Comparison of ENCODE assay signal across 27 cellular contexts in genomic region chr10:13862541-13863233, GRCh38.
A peak's percentile ranks its signal among the peaks of the same experiment; 100 is the strongest.
DNase-seq lines count a peak whose midpoint lies in the region; ATAC-seq and TF ChIP-seq lines count a peak whose summit lies in the region.
"Had no signal": no experiment of that assay in that cellular context is flagged by ENCODE, and none has a peak within 500 bp of the region (broad histone marks: within the 10 kb centered on the region; RNA-seq: fewer than 3 reads in every experiment).

No MANE protein-coding gene starts in this region.

- DNase-seq in Right ventricle myocardium superior, result no peak
- DNase-seq in right atrium auricular region (ENCODE audit: low spot score), result no peak
- DNase-seq in endothelial cell (ENCODE audit: low spot score), result no peak
- DNase-seq in naive thymus-derived CD4-positive, alpha-beta T cell, result peak in 6 of 9 donors; percentile 42 to 69 (median 58)
- no peak for DNase-seq in NCI-H1930 (lab: John Stamatoyannopoulos, UW)
- no peak for DNase-seq in NCI-H2196 (lab: John Stamatoyannopoulos, UW; ENCODE audit: unreplicated experiment)
- no peak for DNase-seq in stimulated activated naive CD8-positive, alpha-beta T cell treated with anti-CD3 and anti-CD28 coated beads, Interleukin-15, amount 100 ng/mL, for 72 hours
- DNase-seq: activated CD4-positive, alpha-beta T cell treated with anti-CD3 and anti-CD28 coated beads, Interleukin-2, amount 50 U/mL, for 1 hour; activated CD8-positive, alpha-beta memory T cell treated with anti-CD3 and anti-CD28 coated beads, Interleukin-2, amount 50 U/mL, for 4 hours; DMS 273 treated with DMSO at 0.1 percent for 48 hours; Kasumi-1; kidney glomerular epithelial cell; mesendoderm; NCI-H1092 treated with DMSO at 0.1 percent for 48 hours; SIG-M5; stimulated activated CD4-positive, alpha-beta T cell treated with anti-CD3 and anti-CD28 coated beads, Interleukin-4, amount 100 ng/mL, for 1 hour; stimulated activated naive CD8-positive, alpha-beta T cell treated with anti-CD3 and anti-CD28 coated beads, Interleukin-15, Interleukin-2, amounts not matched to agents 100 U/mL and 50 U/mL, for 24 hours had no signal

- no peaks in the 10 kb centered on the region for H3K9me3 ChIP-seq in right atrium auricular region
- no peaks in the 10 kb centered on the region for H3K9me3 ChIP-seq in naive thymus-derived CD4-positive, alpha-beta T cell (ENCODE audit: control insufficient read depth in 2 of 3, low read length in 3 of 3)
- H3K9me3 ChIP-seq: A549, gastroesophageal sphincter, prostate gland had no signal

- no peaks in the 10 kb centered on the region for H3K36me3 Mint-ChIP-seq in endothelial cell (ENCODE audit: low read depth, unreplicated experiment)
- no peaks in the 10 kb centered on the region for H3K36me3 Mint-ChIP-seq in naive thymus-derived CD4-positive, alpha-beta T cell

- intact Hi-C loops in Right ventricle myocardium superior (cut with DNase I), result no loop called here
- intact Hi-C loops in naive thymus-derived CD4-positive, alpha-beta T cell (cut with micrococcal nuclease), result loop anchor here in 1 of 2 donors (2.0 to 10.0 kb wide), 2 partner anchors 76 to 142 kb away; no protein-coding TSS in a partner anchor

- no peak overlapping the region for H3K4me3 ChIP-seq in right atrium auricular region
- no peak overlapping the region for H3K4me3 ChIP-seq in naive thymus-derived CD4-positive, alpha-beta T cell (ENCODE audit: low read length)
- H3K4me3 ChIP-seq: A549, cardiac muscle cell, gastroesophageal sphincter, prostate gland, smooth muscle cell had no signal

- H3K27me3 ChIP-seq in right atrium auricular region, result no peaks in the 10 kb centered on the region
- H3K27me3 ChIP-seq in naive thymus-derived CD4-positive, alpha-beta T cell (ENCODE audit: control insufficient read depth in 2 of 2, insufficient read depth in 2 of 2, low read length in 2 of 2), result no peaks in the 10 kb centered on the region
- H3K27me3 ChIP-seq: cardiac muscle cell, gastroesophageal sphincter had no signal

- POLR2A ChIA-PET in naive thymus-derived CD4-positive, alpha-beta T cell (lab: Charles Lee), result interaction anchor here (1.1 kb wide), 1 partner anchor 10 kb away, joined by 5 read pairs; no protein-coding TSS in a partner anchor

- peaks cover 0 to 32% of the 10 kb centered on the region in 2 donors for H3K4me1 ChIP-seq in right atrium auricular region
- peaks cover 0 to 23% of the 10 kb centered on the region in 2 donors for H3K4me1 ChIP-seq in naive thymus-derived CD4-positive, alpha-beta T cell (ENCODE audit: control insufficient read depth in 2 of 2, insufficient read depth in 2 of 2, low read length in 2 of 2)
- H3K4me1 ChIP-seq: prostate gland had no signal

- H3K27me3 Mint-ChIP-seq in endothelial cell (ENCODE audit: unreplicated experiment), result no peaks in the 10 kb centered on the region
- H3K27me3 Mint-ChIP-seq in naive thymus-derived CD4-positive, alpha-beta T cell, result peaks cover 0 to 5% (median 0%) of the 10 kb centered on the region in 5 donors
- no peaks in the 10 kb centered on the region for H3K27me3 Mint-ChIP-seq in stimulated activated naive CD8-positive, alpha-beta T cell treated with anti-CD3 and anti-CD28 coated beads, Interleukin-15, amount 100 ng/mL, for 72 hours

- TF ChIP-seq CTCF in right atrium auricular region (IDR thresholded peaks at IDR 0.05) (no peak), endothelial cell (IDR thresholded peaks at IDR 0.05; ENCODE audit: unreplicated experiment) (no peak)

- no peaks in the 10 kb centered on the region for H3K9me3 Mint-ChIP-seq in endothelial cell (ENCODE audit: unreplicated experiment)
- H3K9me3 Mint-ChIP-seq in naive thymus-derived CD4-positive, alpha-beta T cell, result peaks cover 0 to 1% (median 0%) of the 10 kb centered on the region in 11 donors
- H3K9me3 Mint-ChIP-seq in stimulated activated naive CD8-positive, alpha-beta T cell treated with anti-CD3 and anti-CD28 coated beads, Interleukin-15, amount 100 ng/mL, for 72 hours, result no peaks in the 10 kb centered on the region
- H3K9me3 Mint-ChIP-seq: activated T-helper 2 cell treated with anti-CD3 and anti-CD28 coated beads, Interferon-gamma antibody, Interleukin-2, Interleukin-4, amounts not matched to agents 10 μg/mL and 5 μg/mL and 100 μg/mL, durations not matched to agents 14 hours and 24 hours and 36 hours; nephron had no signal

- CTCF ChIA-PET in naive thymus-derived CD4-positive, alpha-beta T cell (lab: Charles Lee), result interaction anchor here (0.8 kb wide), 1 partner anchor 85 kb away, joined by 3 read pairs; no protein-coding TSS in a partner anchor

- H3K27ac ChIP-seq in right atrium auricular region, result peak overlapping the region in 1 of 2 donors; percentile 59
- peak overlapping the region; percentile 36 for H3K27ac ChIP-seq in naive thymus-derived CD4-positive, alpha-beta T cell (ENCODE audit: low read depth, low read length)
- H3K27ac ChIP-seq: A549, C4-2B, cardiac muscle cell, epithelial cell of prostate, prostate gland had no signal

- ATAC-seq in Right ventricle myocardium superior (ENCODE audit: poor library complexity) (peak; percentile 12), GM21390 (IDR thresholded peaks at IDR 0.05; ENCODE audit: unreplicated experiment) (no peak)
- peak; percentile 86 for ATAC-seq in naive thymus-derived CD4-positive, alpha-beta T cell
- no peak for ATAC-seq in stimulated activated naive CD8-positive, alpha-beta T cell treated with anti-CD3 and anti-CD28 coated beads, Interleukin-15, amount 100 ng/mL, for 72 hours
- ATAC-seq: A549; gastroesophageal sphincter; stimulated activated naive CD8-positive, alpha-beta T cell treated with anti-CD3 and anti-CD28 coated beads, Interleukin-15, Interleukin-2, amounts not matched to agents 100 U/mL and 50 U/mL, for 24 hours had no signal

- no peak overlapping the region for H3K4me3 Mint-ChIP-seq in endothelial cell (ENCODE audit: unreplicated experiment)
- peak overlapping the region in 9 of 10 donors; percentile 17 to 76 (median 58) for H3K4me3 Mint-ChIP-seq in naive thymus-derived CD4-positive, alpha-beta T cell
- H3K4me3 Mint-ChIP-seq in stimulated activated naive CD8-positive, alpha-beta T cell treated with anti-CD3 and anti-CD28 coated beads, Interleukin-15, amount 100 ng/mL, for 72 hours, result no peak overlapping the region
- H3K4me3 Mint-ChIP-seq: nephron had no signal

- H3K27ac Mint-ChIP-seq in endothelial cell (ENCODE audit: unreplicated experiment), result peak overlapping the region; percentile 61
- H3K27ac Mint-ChIP-seq in naive thymus-derived CD4-positive, alpha-beta T cell, result peak overlapping the region in 8 of 9 donors; percentile 56 to 92 (median 83)
- H3K27ac Mint-ChIP-seq in stimulated activated naive CD8-positive, alpha-beta T cell treated with anti-CD3 and anti-CD28 coated beads, Interleukin-15, amount 100 ng/mL, for 72 hours, result peak overlapping the region in 1 of 2 donors; percentile 19
- H3K27ac Mint-ChIP-seq: activated T-helper 2 cell treated with anti-CD3 and anti-CD28 coated beads, Interferon-gamma antibody, Interleukin-2, Interleukin-4, amounts not matched to agents 10 μg/mL and 5 μg/mL and 100 μg/mL, durations not matched to agents 14 hours and 24 hours and 36 hours; nephron had no signal

- H3K36me3 ChIP-seq in right atrium auricular region, result no peaks in the 10 kb centered on the region
- H3K36me3 ChIP-seq in naive thymus-derived CD4-positive, alpha-beta T cell (ENCODE audit: control insufficient read depth in 2 of 3, insufficient read depth in 3 of 3, low read length in 3 of 3), result no peaks in the 10 kb centered on the region
- H3K36me3 ChIP-seq: cardiac muscle cell, gastroesophageal sphincter, prostate gland had no signal

- H3K4me1 Mint-ChIP-seq in endothelial cell (ENCODE audit: unreplicated experiment), result peaks cover 60% of the 10 kb centered on the region
- peaks cover 0 to 64% (median 31%) of the 10 kb centered on the region in 7 donors for H3K4me1 Mint-ChIP-seq in naive thymus-derived CD4-positive, alpha-beta T cell
- peaks cover 14% of the 10 kb centered on the region for H3K4me1 Mint-ChIP-seq in stimulated activated naive CD8-positive, alpha-beta T cell treated with anti-CD3 and anti-CD28 coated beads, Interleukin-15, amount 100 ng/mL, for 72 hours

Comparison
In these comparisons a context has a peak if more than half of its experiments do, and no peak if none do; other contexts are left out.
1. ATAC-seq: peak in Right ventricle myocardium superior (single experiment) and naive thymus-derived CD4-positive, alpha-beta T cell (single experiment); none in stimulated activated naive CD8-positive, alpha-beta T cell treated with anti-CD3 and anti-CD28 coated beads, Interleukin-15, amount 100 ng/mL, for 72 hours (single experiment) and GM21390 (single experiment).
2. DNase-seq: peak in naive thymus-derived CD4-positive, alpha-beta T cell (6 of 9); none in Right ventricle myocardium superior (single experiment), right atrium auricular region (single experiment), endothelial cell (single experiment), NCI-H1930 (0 of 2), NCI-H2196 (single experiment) and stimulated activated naive CD8-positive, alpha-beta T cell treated with anti-CD3 and anti-CD28 coated beads, Interleukin-15, amount 100 ng/mL, for 72 hours (0 of 2).
3. H3K4me3 Mint-ChIP-seq: peak in naive thymus-derived CD4-positive, alpha-beta T cell (9 of 10); none in endothelial cell (single experiment) and stimulated activated naive CD8-positive, alpha-beta T cell treated with anti-CD3 and anti-CD28 coated beads, Interleukin-15, amount 100 ng/mL, for 72 hours (0 of 2).